In the genomic region with DNA sequence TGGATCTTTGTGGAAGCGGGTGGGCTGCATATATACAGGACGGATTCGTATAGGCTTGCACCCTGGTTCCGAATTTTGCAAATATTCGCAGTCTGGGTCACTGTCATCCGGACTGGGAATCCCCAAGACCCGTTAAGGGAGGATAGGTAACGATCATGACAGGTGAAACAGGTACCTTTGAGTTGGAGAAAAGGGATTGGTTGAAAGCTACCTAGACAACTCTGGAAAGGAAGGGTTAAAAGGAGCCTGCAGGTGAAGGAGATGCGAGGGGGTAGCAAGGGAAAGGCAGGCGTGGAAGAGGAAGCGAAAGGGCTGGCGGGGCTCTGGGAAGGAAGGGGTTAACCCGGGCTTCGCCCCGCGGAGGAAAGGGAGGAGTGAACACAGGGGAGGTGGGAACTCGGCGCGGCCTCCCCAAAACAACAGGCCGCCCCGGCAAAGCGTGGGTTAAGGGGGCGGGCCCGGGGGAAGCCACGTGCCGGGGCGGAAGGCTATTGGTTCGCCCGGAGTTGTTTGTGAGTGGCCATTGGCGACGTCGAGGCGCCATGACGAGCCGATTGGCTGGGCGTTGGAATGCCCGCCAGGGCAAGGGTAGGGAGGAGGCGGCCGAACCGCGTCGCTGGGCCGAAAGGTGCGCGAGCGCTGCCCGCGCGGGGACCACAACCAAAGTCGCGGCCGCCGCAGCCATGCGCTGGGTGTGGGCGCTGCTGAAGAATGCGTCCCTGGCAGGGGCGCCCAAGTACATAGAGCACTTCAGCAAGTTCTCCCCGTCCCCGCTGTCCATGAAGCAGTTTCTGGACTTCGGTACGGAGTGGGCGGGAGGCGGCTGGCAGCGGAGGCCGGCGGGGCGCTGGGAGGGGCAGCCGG, we compare ENCODE assay signal across 1 cellular context.
A peak's percentile ranks its signal among the peaks of the same experiment; 100 is the strongest.
TF ChIP-seq lines count a peak whose summit lies in the region.

A gene (plus strand): TSS at position 599 of the 864 bp plus-strand sequence. CDS start 85 bp downstream, at position 684.

TF ChIP-seq in K562, 482 proteins besides CTCF, POLR2A, EP300 and RAD21 (continued from another document):
- TF ChIP-seq, protein P1, sequence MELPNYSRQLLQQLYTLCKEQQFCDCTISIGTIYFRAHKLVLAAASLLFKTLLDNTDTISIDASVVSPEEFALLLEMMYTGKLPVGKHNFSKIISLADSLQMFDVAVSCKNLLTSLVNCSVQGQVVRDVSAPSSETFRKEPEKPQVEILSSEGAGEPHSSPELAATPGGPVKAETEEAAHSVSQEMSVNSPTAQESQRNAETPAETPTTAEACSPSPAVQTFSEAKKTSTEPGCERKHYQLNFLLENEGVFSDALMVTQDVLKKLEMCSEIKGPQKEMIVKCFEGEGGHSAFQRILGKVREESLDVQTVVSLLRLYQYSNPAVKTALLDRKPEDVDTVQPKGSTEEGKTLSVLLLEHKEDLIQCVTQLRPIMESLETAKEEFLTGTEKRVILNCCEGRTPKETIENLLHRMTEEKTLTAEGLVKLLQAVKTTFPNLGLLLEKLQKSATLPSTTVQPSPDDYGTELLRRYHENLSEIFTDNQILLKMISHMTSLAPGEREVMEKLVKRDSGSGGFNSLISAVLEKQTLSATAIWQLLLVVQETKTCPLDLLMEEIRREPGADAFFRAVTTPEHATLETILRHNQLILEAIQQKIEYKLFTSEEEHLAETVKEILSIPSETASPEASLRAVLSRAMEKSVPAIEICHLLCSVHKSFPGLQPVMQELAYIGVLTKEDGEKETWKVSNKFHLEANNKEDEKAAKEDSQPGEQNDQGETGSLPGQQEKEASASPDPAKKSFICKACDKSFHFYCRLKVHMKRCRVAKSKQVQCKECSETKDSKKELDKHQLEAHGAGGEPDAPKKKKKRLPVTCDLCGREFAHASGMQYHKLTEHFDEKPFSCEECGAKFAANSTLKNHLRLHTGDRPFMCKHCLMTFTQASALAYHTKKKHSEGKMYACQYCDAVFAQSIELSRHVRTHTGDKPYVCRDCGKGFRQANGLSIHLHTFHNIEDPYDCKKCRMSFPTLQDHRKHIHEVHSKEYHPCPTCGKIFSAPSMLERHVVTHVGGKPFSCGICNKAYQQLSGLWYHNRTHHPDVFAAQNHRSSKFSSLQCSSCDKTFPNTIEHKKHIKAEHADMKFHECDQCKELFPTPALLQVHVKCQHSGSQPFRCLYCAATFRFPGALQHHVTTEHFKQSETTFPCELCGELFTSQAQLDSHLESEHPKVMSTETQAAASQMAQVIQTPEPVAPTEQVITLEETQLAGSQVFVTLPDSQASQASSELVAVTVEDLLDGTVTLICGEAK (IDR thresholded peaks at IDR 0.05): no peak
- TF ChIP-seq, protein P1 (CRISPR knock-in tag; IDR thresholded peaks at IDR 0.05): no peak
- no peak for TF ChIP-seq SNIP1 (IDR thresholded peaks at IDR 0.05; ENCODE audit: low read depth)
- no peak for TF ChIP-seq SAP30 (IDR thresholded peaks at IDR 0.05; ENCODE audit: borderline replicate concordance, insufficient read depth, low read depth, low read length, poor library complexity, severe bottlenecking)
- TF ChIP-seq, protein P2, sequence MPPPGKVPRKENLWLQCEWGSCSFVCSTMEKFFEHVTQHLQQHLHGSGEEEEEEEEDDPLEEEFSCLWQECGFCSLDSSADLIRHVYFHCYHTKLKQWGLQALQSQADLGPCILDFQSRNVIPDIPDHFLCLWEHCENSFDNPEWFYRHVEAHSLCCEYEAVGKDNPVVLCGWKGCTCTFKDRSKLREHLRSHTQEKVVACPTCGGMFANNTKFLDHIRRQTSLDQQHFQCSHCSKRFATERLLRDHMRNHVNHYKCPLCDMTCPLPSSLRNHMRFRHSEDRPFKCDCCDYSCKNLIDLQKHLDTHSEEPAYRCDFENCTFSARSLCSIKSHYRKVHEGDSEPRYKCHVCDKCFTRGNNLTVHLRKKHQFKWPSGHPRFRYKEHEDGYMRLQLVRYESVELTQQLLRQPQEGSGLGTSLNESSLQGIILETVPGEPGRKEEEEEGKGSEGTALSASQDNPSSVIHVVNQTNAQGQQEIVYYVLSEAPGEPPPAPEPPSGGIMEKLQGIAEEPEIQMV (tag; conservative IDR thresholded peaks at IDR 0.05; ENCODE audit: low read depth): no peak
- TF ChIP-seq, protein P3, sequence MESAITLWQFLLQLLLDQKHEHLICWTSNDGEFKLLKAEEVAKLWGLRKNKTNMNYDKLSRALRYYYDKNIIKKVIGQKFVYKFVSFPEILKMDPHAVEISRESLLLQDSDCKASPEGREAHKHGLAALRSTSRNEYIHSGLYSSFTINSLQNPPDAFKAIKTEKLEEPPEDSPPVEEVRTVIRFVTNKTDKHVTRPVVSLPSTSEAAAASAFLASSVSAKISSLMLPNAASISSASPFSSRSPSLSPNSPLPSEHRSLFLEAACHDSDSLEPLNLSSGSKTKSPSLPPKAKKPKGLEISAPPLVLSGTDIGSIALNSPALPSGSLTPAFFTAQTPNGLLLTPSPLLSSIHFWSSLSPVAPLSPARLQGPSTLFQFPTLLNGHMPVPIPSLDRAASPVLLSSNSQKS (CRISPR knock-in tag; IDR thresholded peaks at IDR 0.05): no peak
- TF ChIP-seq ARID2 (IDR thresholded peaks at IDR 0.05): no peak
- no peak for TF ChIP-seq RFX7 (CRISPR knock-in tag; IDR thresholded peaks at IDR 0.05)
- no peak for TF ChIP-seq ZNF445 (CRISPR knock-in tag; IDR thresholded peaks at IDR 0.05; ENCODE audit: low read depth)
- TF ChIP-seq, protein P4, sequence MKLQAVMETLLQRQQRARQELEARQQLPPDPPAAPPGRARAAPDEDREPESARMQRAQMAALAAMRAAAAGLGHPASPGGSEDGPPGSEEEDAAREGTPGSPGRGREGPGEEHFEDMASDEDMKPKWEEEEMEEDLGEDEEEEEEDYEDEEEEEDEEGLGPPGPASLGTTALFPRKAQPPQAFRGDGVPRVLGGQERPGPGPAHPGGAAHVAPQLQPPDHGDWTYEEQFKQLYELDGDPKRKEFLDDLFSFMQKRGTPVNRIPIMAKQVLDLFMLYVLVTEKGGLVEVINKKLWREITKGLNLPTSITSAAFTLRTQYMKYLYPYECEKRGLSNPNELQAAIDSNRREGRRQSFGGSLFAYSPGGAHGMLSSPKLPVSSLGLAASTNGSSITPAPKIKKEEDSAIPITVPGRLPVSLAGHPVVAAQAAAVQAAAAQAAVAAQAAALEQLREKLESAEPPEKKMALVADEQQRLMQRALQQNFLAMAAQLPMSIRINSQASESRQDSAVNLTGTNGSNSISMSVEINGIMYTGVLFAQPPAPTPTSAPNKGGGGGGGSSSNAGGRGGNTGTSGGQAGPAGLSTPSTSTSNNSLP (IDR thresholded peaks at IDR 0.05; ENCODE audit: borderline replicate concordance, low read depth, low read length): no peak
- no peak for TF ChIP-seq PHB (CRISPR knock-in tag; IDR thresholded peaks at IDR 0.05)
- TF ChIP-seq SETDB1 (IDR thresholded peaks at IDR 0.05; ENCODE audit: low read length): no peak
- TF ChIP-seq ETV5 (CRISPR knock-in tag; IDR thresholded peaks at IDR 0.05; ENCODE audit: low read depth): 0 out of 2 replicates have a peak, but pooled peaks have one; percentile 34
- no peak for TF ChIP-seq CSDE1 (IDR thresholded peaks at IDR 0.05)
- TF ChIP-seq, protein P5, sequence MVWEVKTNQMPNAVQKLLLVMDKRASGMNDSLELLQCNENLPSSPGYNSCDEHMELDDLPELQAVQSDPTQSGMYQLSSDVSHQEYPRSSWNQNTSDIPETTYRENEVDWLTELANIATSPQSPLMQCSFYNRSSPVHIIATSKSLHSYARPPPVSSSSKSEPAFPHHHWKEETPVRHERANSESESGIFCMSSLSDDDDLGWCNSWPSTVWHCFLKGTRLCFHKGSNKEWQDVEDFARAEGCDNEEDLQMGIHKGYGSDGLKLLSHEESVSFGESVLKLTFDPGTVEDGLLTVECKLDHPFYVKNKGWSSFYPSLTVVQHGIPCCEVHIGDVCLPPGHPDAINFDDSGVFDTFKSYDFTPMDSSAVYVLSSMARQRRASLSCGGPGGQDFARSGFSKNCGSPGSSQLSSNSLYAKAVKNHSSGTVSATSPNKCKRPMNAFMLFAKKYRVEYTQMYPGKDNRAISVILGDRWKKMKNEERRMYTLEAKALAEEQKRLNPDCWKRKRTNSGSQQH (CRISPR knock-in tag; IDR thresholded peaks at IDR 0.05): no peak
- TF ChIP-seq ZNF140 (CRISPR knock-in tag; IDR thresholded peaks at IDR 0.05): no peak
- no peak for TF ChIP-seq NFATC3 (IDR thresholded peaks at IDR 0.05)
- TF ChIP-seq ZNF24 (IDR thresholded peaks at IDR 0.05): no peak
